Comparison of ENCODE assay signal across 26 cellular contexts in the genomic region with DNA sequence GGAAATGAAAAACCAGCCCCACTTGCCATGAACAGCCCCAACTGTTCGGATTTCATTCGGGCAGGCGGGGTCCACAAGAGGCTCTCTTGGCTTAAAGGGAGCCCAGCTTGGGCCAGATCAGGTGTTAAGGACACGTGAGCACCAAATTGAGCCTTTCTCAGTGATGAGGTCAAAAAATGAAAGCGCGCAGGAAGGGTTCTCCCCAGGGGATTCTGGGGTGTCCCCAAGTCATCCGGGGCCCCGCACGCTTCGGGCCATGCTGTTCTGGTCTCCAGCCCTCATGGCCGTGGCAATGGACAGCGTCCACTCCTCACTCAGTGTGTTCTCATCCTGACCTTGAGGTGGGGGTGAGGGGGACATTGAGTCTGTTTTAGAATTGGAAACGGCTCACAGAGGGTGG. TPM values are rescaled to one million over a fixed set of nuclear protein-coding genes. Genes with fewer than 3 reads are reported as not detected.
A peak's percentile ranks its signal among the peaks of the same experiment; 100 is the strongest.
DNase-seq lines count a peak whose midpoint lies in the region; ATAC-seq, FAIRE-seq and TF ChIP-seq lines count a peak whose summit lies in the region.
"Had no signal": no experiment of that assay in that cellular context is flagged by ENCODE, and none has a peak within 500 bp of the region (broad histone marks: within the 10 kb centered on the region; RNA-seq: fewer than 3 reads in every experiment).

No MANE protein-coding gene starts in this region.

- peaks cover 31% of the 10 kb centered on the region for H3K4me1 ChIP-seq in endothelial cell of umbilical vein (ENCODE audit: control insufficient read depth, extremely low read depth, insufficient read depth, low read length)
- H3K4me1 ChIP-seq in gastrocnemius medialis: peaks cover 15 to 30% of the 10 kb centered on the region in 2 donors

- in situ Hi-C loops in gastrocnemius medialis (cut with MboI; ENCODE audit: low sequenced_read_pairs in 4 of 4): loop anchor here in 1 of 4 donors (10.0 kb wide), 1 partner anchor 62 kb away; a partner anchor contains a TSS

- H3K9me3 ChIP-seq in endothelial cell of umbilical vein (replicated peaks; ENCODE audit: control insufficient read depth, insufficient read depth, low read length) (no peaks in the 10 kb centered on the region), gastrocnemius medialis (no peaks in the 10 kb centered on the region)
- H3K9me3 ChIP-seq: tibial artery had no signal

- no peak overlapping the region for H3K27ac ChIP-seq in endothelial cell of umbilical vein (ENCODE audit: insufficient read depth, low read depth, low read length)
- H3K27ac ChIP-seq in gastrocnemius medialis: peak overlapping the region in 3 of 4 donors; percentile 64 to 77 (median 74)
- H3K27ac ChIP-seq: 22Rv1, tibial artery had no signal

- no peak for TF ChIP-seq CTCF in endothelial cell of umbilical vein (IDR thresholded peaks at IDR 0.05; ENCODE audit: extremely low read depth in 1 of 2, insufficient read depth in 1 of 2, low read depth in 1 of 2, low read length in 2 of 2)
- no peak for TF ChIP-seq CTCF in gastrocnemius medialis (IDR thresholded peaks at IDR 0.05 in 4 of 5, conservative IDR thresholded peaks at IDR 0.05 in 1 of 5)

- dilution Hi-C loops in endothelial cell of umbilical vein (cut with MboI; ENCODE audit: extremely low pct_ligation_motif_present, low sequenced_read_pairs): no loop called here

- H3K9me1 ChIP-seq in endothelial cell of umbilical vein (replicated peaks; ENCODE audit: control insufficient read depth, extremely low read depth, insufficient read depth, low read length): no peaks in the 10 kb centered on the region

- DNase-seq in activated T-cell treated with anti-CD3 and anti-CD28 coated beads, Interleukin-2, amount 50 U/mL, for 24 hours: no peak
- no peak for DNase-seq in activated T-cell treated with anti-CD3 and anti-CD28 coated beads, Interleukin-2, amount 50 U/mL, for 1 hour
- DNase-seq in endothelial cell of umbilical vein (ENCODE audit: low read depth, low spot score) (no peak), gastrocnemius medialis (no peak), middle frontal gyrus (ENCODE audit: extremely low spot score, low spot score) (no peak), RCC 7860 (ENCODE audit: low spot score) (no peak)
- DNase-seq: activated CD4-positive, alpha-beta memory T cell treated with anti-CD3 and anti-CD28 coated beads for 36 hours; activated effector memory CD4-positive, alpha-beta T cell treated with Interleukin-2 at 50 U/mL for 16 hours; activated naive CD8-positive, alpha-beta T cell treated with anti-CD3 and anti-CD28 coated beads, Interleukin-2, amount 10 ng/mL, durations not matched to agents 7 days and 5 days; DMS53; GDM1; H9; Kasumi-1; kidney glomerular epithelial cell; mesenchymal stem cell; NCI-H1694 treated with DMSO at 0.1 percent for 48 hours; NCI-H69; stimulated activated CD4-positive, alpha-beta T cell treated with anti-CD3 and anti-CD28 coated beads, Interleukin-4, amount 100 ng/mL, for 1 hour; T1000; tibial artery had no signal

- no peaks in the 10 kb centered on the region for H3K27me3 Mint-ChIP-seq in activated T-cell treated with anti-CD3 and anti-CD28 coated beads, Interleukin-2, amount 50 U/mL, for 24 hours
- H3K27me3 Mint-ChIP-seq: activated CD4-positive, alpha-beta memory T cell treated with anti-CD3 and anti-CD28 coated beads for 36 hours; activated naive CD8-positive, alpha-beta T cell treated with anti-CD3 and anti-CD28 coated beads, Interleukin-2, amount 10 ng/mL, durations not matched to agents 7 days and 5 days; stimulated activated naive CD8-positive, alpha-beta T cell treated with anti-CD3 and anti-CD28 coated beads, Interleukin-15, Interleukin-2, amounts not matched to agents 100 ng/mL and 50 ng/mL, for 24 hours had no signal

- no peak overlapping the region for H3K9ac ChIP-seq in endothelial cell of umbilical vein (replicated peaks; ENCODE audit: extremely low read depth, insufficient read depth, low read length)

- CTCF ChIA-PET in endothelial cell of umbilical vein (lab: Charles Lee): interaction anchor here (3.5 to 4.5 kb wide), 2 partner anchors 12 kb away, joined by 12 to 101 read pairs; a partner anchor contains a TSS

- H3K36me3 ChIP-seq in endothelial cell of umbilical vein (ENCODE audit: control insufficient read depth in 2 of 2, extremely low read depth in 1 of 2, insufficient read depth in 2 of 2, low read length in 2 of 2): peaks cover 0 to 10% of the 10 kb centered on the region in 2 experiments
- H3K36me3 ChIP-seq in gastrocnemius medialis: peaks cover 0 to 38% of the 10 kb centered on the region in 2 donors

- no peak overlapping the region for H3K4me2 ChIP-seq in endothelial cell of umbilical vein (ENCODE audit: insufficient read depth, low read length)

- H3K36me3 Mint-ChIP-seq in activated T-cell treated with anti-CD3 and anti-CD28 coated beads, Interleukin-2, amount 50 U/mL, for 24 hours (ENCODE audit: low read depth): no peaks in the 10 kb centered on the region
- H3K36me3 Mint-ChIP-seq: activated CD4-positive, alpha-beta memory T cell treated with anti-CD3 and anti-CD28 coated beads for 36 hours; WTC11 had no signal

- H4K20me1 ChIP-seq in endothelial cell of umbilical vein (replicated peaks; ENCODE audit: control insufficient read depth, extremely low read depth, insufficient read depth, low read length): no peaks in the 10 kb centered on the region

- intact Hi-C loops in endothelial cell of umbilical vein (cut with micrococcal nuclease): loop anchor here (5.0 kb wide), 1 partner anchor 274 kb away; no protein-coding TSS in a partner anchor
- intact Hi-C loops in gastrocnemius medialis (cut with DNase I; ENCODE audit: low total_unique reads): no loop called here

- H3K27ac Mint-ChIP-seq in activated T-cell treated with anti-CD3 and anti-CD28 coated beads, Interleukin-2, amount 50 U/mL, for 24 hours: peak overlapping the region; percentile 14

- H3K4me3 ChIP-seq in endothelial cell of umbilical vein (replicated peaks in 1 of 3; ENCODE audit: insufficient read depth in 1 of 3, low read depth in 1 of 3, low read length in 3 of 3): no peak overlapping the region
- H3K4me3 ChIP-seq in gastrocnemius medialis: no peak overlapping the region
- H3K4me3 ChIP-seq: tibial artery had no signal

- TSS peak; percentile 35 for BruUV-seq in endothelial cell of umbilical vein (replicated peaks; lab: Mats Ljungman, UMichigan)

- H3K4me1 Mint-ChIP-seq in activated T-cell treated with anti-CD3 and anti-CD28 coated beads, Interleukin-2, amount 50 U/mL, for 24 hours (ENCODE audit: low read depth): peaks cover 34% of the 10 kb centered on the region

- no peaks in the 10 kb centered on the region for H3K79me2 ChIP-seq in endothelial cell of umbilical vein (ENCODE audit: control insufficient read depth, insufficient read depth, low read length)

- no peak overlapping the region for H3K4me3 Mint-ChIP-seq in activated T-cell treated with anti-CD3 and anti-CD28 coated beads, Interleukin-2, amount 50 U/mL, for 24 hours
- H3K4me3 Mint-ChIP-seq: activated CD4-positive, alpha-beta memory T cell treated with anti-CD3 and anti-CD28 coated beads for 36 hours; activated naive CD8-positive, alpha-beta T cell treated with anti-CD3 and anti-CD28 coated beads, Interleukin-2, amount 10 ng/mL, durations not matched to agents 7 days and 5 days; stimulated activated naive CD8-positive, alpha-beta T cell treated with anti-CD3 and anti-CD28 coated beads, Interleukin-15, Interleukin-2, amounts not matched to agents 100 ng/mL and 50 ng/mL, for 24 hours; WTC11 had no signal

- no peaks in the 10 kb centered on the region for H3K9me3 Mint-ChIP-seq in activated T-cell treated with anti-CD3 and anti-CD28 coated beads, Interleukin-2, amount 50 U/mL, for 24 hours
- H3K9me3 Mint-ChIP-seq: activated CD4-positive, alpha-beta memory T cell treated with anti-CD3 and anti-CD28 coated beads for 36 hours; activated naive CD8-positive, alpha-beta T cell treated with anti-CD3 and anti-CD28 coated beads, Interleukin-2, amount 10 ng/mL, durations not matched to agents 7 days and 5 days; H9; stimulated activated naive CD8-positive, alpha-beta T cell treated with anti-CD3 and anti-CD28 coated beads, Interleukin-15, Interleukin-2, amounts not matched to agents 100 ng/mL and 50 ng/mL, for 24 hours; WTC11 had no signal

- ATAC-seq in GM18861 (IDR thresholded peaks at IDR 0.05; ENCODE audit: unreplicated experiment): peak; percentile 33
- ATAC-seq in gastrocnemius medialis: no peak
- no peak for ATAC-seq in GM18520 (IDR thresholded peaks at IDR 0.05; ENCODE audit: unreplicated experiment)
- ATAC-seq: WTC11 had no signal

- TF ChIP-seq POLR2A in endothelial cell of umbilical vein (IDR thresholded peaks at IDR 0.05; ENCODE audit: low read depth, low read length) (no peak), gastrocnemius medialis (IDR thresholded peaks at IDR 0.05) (no peak)

- FAIRE-seq in endothelial cell of umbilical vein (lab: Jason Lieb, UNC): no peak
- no peak for FAIRE-seq in RCC 7860 (lab: Jason Lieb, UNC)
- FAIRE-seq: astrocyte had no signal

- no peaks in the 10 kb centered on the region for H3K27me3 ChIP-seq in endothelial cell of umbilical vein (ENCODE audit: control insufficient read depth in 2 of 2, insufficient read depth in 2 of 2, low read length in 2 of 2)
- H3K27me3 ChIP-seq in gastrocnemius medialis: no peaks in the 10 kb centered on the region
- H3K27me3 ChIP-seq: tibial artery had no signal

- H2AFZ ChIP-seq in endothelial cell of umbilical vein (ENCODE audit: low read depth, low read length): no peak overlapping the region

- POLR2A ChIA-PET in endothelial cell of umbilical vein (lab: Charles Lee): no interaction called here

RNA-seq across cellular contexts. Expression of a gene that starts 10.9 kb away (rescaled TPM):
- total RNA-seq in endothelial cell of umbilical vein (113 and 115 TPM in 2 replicates), gastrocnemius medialis (100 to 1,000 TPM; 240 to 489 (median 359) TPM)
- polyA plus RNA-seq in endothelial cell of umbilical vein: 148 and 157 TPM in 2 replicates
- 189 and 191 TPM in 2 replicates for polyA plus RNA-seq in endothelial cell of umbilical vein (2011; cell fraction: cytosol; rRNA removed)
- polyA plus RNA-seq in endothelial cell of umbilical vein (2011; cell fraction: nucleus; rRNA removed): 108 and 134 TPM in 2 replicates
- polyA plus RNA-seq in endothelial cell of umbilical vein (2012): 173 and 181 TPM in 2 replicates
- polyA minus RNA-seq in endothelial cell of umbilical vein: 33.5 and 35.7 TPM in 2 replicates
- 36.3 TPM for polyA minus RNA-seq in endothelial cell of umbilical vein (2011; cell fraction: cytosol; rRNA and poly(A)+ RNA removed)
- polyA minus RNA-seq in endothelial cell of umbilical vein (2011; cell fraction: nucleus; rRNA and poly(A)+ RNA removed): 5.2 TPM in 2 replicates

RNA-seq across cellular contexts. Expression of a gene that starts 12.1 kb away (rescaled TPM):
- total RNA-seq in endothelial cell of umbilical vein (688 and 728 TPM in 2 replicates), gastrocnemius medialis (10 to 100 TPM; 27.4 to 49.8 (median 32.6) TPM)
- polyA plus RNA-seq in endothelial cell of umbilical vein: 338 and 355 TPM in 2 replicates
- 321 and 356 TPM in 2 replicates for polyA plus RNA-seq in endothelial cell of umbilical vein (2011; cell fraction: cytosol; rRNA removed)
- polyA plus RNA-seq in endothelial cell of umbilical vein (2011; cell fraction: nucleus; rRNA removed): 246 and 249 TPM in 2 replicates
- polyA plus RNA-seq in endothelial cell of umbilical vein (2012): 646 and 659 TPM in 2 replicates
- 275 and 289 TPM in 2 replicates for polyA minus RNA-seq in endothelial cell of umbilical vein
- polyA minus RNA-seq in endothelial cell of umbilical vein (2011; cell fraction: cytosol; rRNA and poly(A)+ RNA removed): 28.9 TPM
- 123 and 127 TPM in 2 replicates for polyA minus RNA-seq in endothelial cell of umbilical vein (2011; cell fraction: nucleus; rRNA and poly(A)+ RNA removed)

RNA-seq across cellular contexts. Expression of a gene that starts 32.9 kb away (rescaled TPM):
- total RNA-seq in endothelial cell of umbilical vein (43.0 and 43.5 TPM in 2 replicates), gastrocnemius medialis (10 to 100 TPM; 46.7 to 69.3 (median 56.9) TPM)
- polyA plus RNA-seq in endothelial cell of umbilical vein: 78.9 and 93.6 TPM in 2 replicates
- polyA plus RNA-seq in endothelial cell of umbilical vein (2011; cell fraction: cytosol; rRNA removed): 43.5 and 55.9 TPM in 2 replicates
- polyA plus RNA-seq in endothelial cell of umbilical vein (2011; cell fraction: nucleus; rRNA removed): 78.4 and 100.0 TPM in 2 replicates
- polyA plus RNA-seq in endothelial cell of umbilical vein (2012): 27.3 and 41.2 TPM in 2 replicates
- 50.1 and 50.4 TPM in 2 replicates for polyA minus RNA-seq in endothelial cell of umbilical vein
- polyA minus RNA-seq in endothelial cell of umbilical vein (2011; cell fraction: cytosol; rRNA and poly(A)+ RNA removed): 17.7 TPM
- 20.0 and 24.0 TPM in 2 replicates for polyA minus RNA-seq in endothelial cell of umbilical vein (2011; cell fraction: nucleus; rRNA and poly(A)+ RNA removed)

RNA-seq across cellular contexts. Expression of a gene that starts 50.3 kb away (rescaled TPM):
- 38.1 and 45.9 TPM in 2 replicates for total RNA-seq in endothelial cell of umbilical vein
- 85.3 and 108 TPM in 2 replicates for polyA plus RNA-seq in endothelial cell of umbilical vein
- polyA plus RNA-seq in endothelial cell of umbilical vein (2011; cell fraction: cytosol; rRNA removed): 44.2 and 64.3 TPM in 2 replicates
- polyA plus RNA-seq in endothelial cell of umbilical vein (2011; cell fraction: nucleus; rRNA removed): 38.1 and 41.5 TPM in 2 replicates
- polyA plus RNA-seq in endothelial cell of umbilical vein (2012): 39.9 and 49.4 TPM in 2 replicates
- polyA minus RNA-seq in endothelial cell of umbilical vein: 38.1 and 51.5 TPM in 2 replicates
- 129 TPM for polyA minus RNA-seq in endothelial cell of umbilical vein (2011; cell fraction: cytosol; rRNA and poly(A)+ RNA removed)
- 19.7 and 26.7 TPM in 2 replicates for polyA minus RNA-seq in endothelial cell of umbilical vein (2011; cell fraction: nucleus; rRNA and poly(A)+ RNA removed)
- 10 to 100 TPM; 11.2 to 48.4 (median 23.6) TPM for total RNA-seq in gastrocnemius medialis

Comparison
In these comparisons a context has a peak if more than half of its experiments do, and no peak if none do; other contexts are left out.
1. RNA of a gene that starts 12.1 kb away (total RNA-seq): 688 to 728 TPM in endothelial cell of umbilical vein; 27.4 to 49.8 TPM in gastrocnemius medialis; every median in the first group is over 10 times any median in the second.